22 cellular contexts compared by ENCODE assay signal in genomic region chr2:104430892-104431291, GRCh38.
"Had no signal": no experiment of that assay in that cellular context is flagged by ENCODE, and none has a peak within 500 bp of the region (broad histone marks: within the 10 kb centered on the region; RNA-seq: fewer than 3 reads in every experiment).

No MANE protein-coding gene starts in this region.

- H3K36me3 Mint-ChIP-seq: stimulated activated effector memory CD8-positive, alpha-beta T cell treated with anti-CD3 and anti-CD28 coated beads, Interleukin-12 subunit alpha, Interleukin-12 subunit beta, amount 100 ng/mL, for 72 hours had no signal

- H3K4me3 ChIP-seq: coronary artery, gastroesophageal sphincter, heart left ventricle, lung, right lobe of liver, skin epidermis, stomach, thoracic aorta, upper lobe of left lung had no signal

- DNase-seq: activated CD4-positive, alpha-beta T cell treated with anti-CD3 and anti-CD28 coated beads for 1 hour; activated CD4-positive, alpha-beta T cell treated with anti-CD3 and anti-CD28 coated beads, Interleukin-2, amount 50 U/mL, for 1 hour; activated CD8-positive, alpha-beta T cell treated with anti-CD3 and anti-CD28 coated beads, Interleukin-2, amount 10 ng/mL, durations not matched to agents 7 days and 5 days; activated gamma-delta T cell; activated naive CD4-positive, alpha-beta T cell treated with anti-CD3 and anti-CD28 coated beads, Interleukin-2, amount 50 U/mL, for 16 hours; aorta; heart left ventricle; naive thymus-derived CD8-positive, alpha-beta T cell; right lobe of liver; stimulated activated CD4-positive, alpha-beta T cell treated with anti-CD3 and anti-CD28 coated beads, Interleukin-1b, Interleukin-23, amount 100 ng/mL, for 48 hours; stomach; upper lobe of left lung; WERI-Rb-1 had no signal

- H3K27ac ChIP-seq: coronary artery, epithelial cell of prostate, gastroesophageal sphincter, heart left ventricle, parathyroid adenoma, right lobe of liver, skin epidermis, stomach, thoracic aorta, upper lobe of left lung, WERI-Rb-1 had no signal

- H3K9me3 Mint-ChIP-seq: activated T-helper 1 cell treated with anti-CD3 and anti-CD28 coated beads, Interleukin-12 subunit alpha, Interleukin-12 subunit beta, Interleukin-2, Interleukin-4 antibody, amounts not matched to agents 30 ng/mL and 10 ng/mL and 1 ng/mL, durations not matched to agents 14 hours and 24 hours and 36 hours; naive thymus-derived CD8-positive, alpha-beta T cell had no signal

- H3K4me3 Mint-ChIP-seq: activated CD8-positive, alpha-beta T cell treated with anti-CD3 and anti-CD28 coated beads, Interleukin-2, amount 10 ng/mL, durations not matched to agents 7 days and 5 days; activated T-helper 1 cell treated with anti-CD3 and anti-CD28 coated beads, Interleukin-12 subunit alpha, Interleukin-12 subunit beta, Interleukin-2, Interleukin-4 antibody, amounts not matched to agents 30 ng/mL and 10 ng/mL and 1 ng/mL, durations not matched to agents 14 hours and 24 hours and 36 hours; naive thymus-derived CD8-positive, alpha-beta T cell; stimulated activated effector memory CD8-positive, alpha-beta T cell treated with anti-CD3 and anti-CD28 coated beads, Interleukin-12 subunit alpha, Interleukin-12 subunit beta, amount 100 ng/mL, for 72 hours had no signal

- H3K27ac Mint-ChIP-seq: activated CD8-positive, alpha-beta T cell treated with anti-CD3 and anti-CD28 coated beads, Interleukin-2, amount 10 ng/mL, durations not matched to agents 7 days and 5 days; activated T-helper 1 cell treated with anti-CD3 and anti-CD28 coated beads, Interleukin-12 subunit alpha, Interleukin-12 subunit beta, Interleukin-2, Interleukin-4 antibody, amounts not matched to agents 30 ng/mL and 10 ng/mL and 1 ng/mL, durations not matched to agents 14 hours and 24 hours and 36 hours; naive thymus-derived CD8-positive, alpha-beta T cell; stimulated activated effector memory CD8-positive, alpha-beta T cell treated with anti-CD3 and anti-CD28 coated beads, Interleukin-12 subunit alpha, Interleukin-12 subunit beta, amount 100 ng/mL, for 72 hours had no signal
